1 cellular context compared by ENCODE assay signal in genomic region chr16:68800257-68800875, GRCh38.
TF ChIP-seq lines count a peak whose summit lies in the region.

No MANE protein-coding gene starts in this region.

TF ChIP-seq in GM12878, 131 proteins besides CTCF, POLR2A, EP300 and RAD21 (continued from another document):
- TF ChIP-seq, protein P1, sequence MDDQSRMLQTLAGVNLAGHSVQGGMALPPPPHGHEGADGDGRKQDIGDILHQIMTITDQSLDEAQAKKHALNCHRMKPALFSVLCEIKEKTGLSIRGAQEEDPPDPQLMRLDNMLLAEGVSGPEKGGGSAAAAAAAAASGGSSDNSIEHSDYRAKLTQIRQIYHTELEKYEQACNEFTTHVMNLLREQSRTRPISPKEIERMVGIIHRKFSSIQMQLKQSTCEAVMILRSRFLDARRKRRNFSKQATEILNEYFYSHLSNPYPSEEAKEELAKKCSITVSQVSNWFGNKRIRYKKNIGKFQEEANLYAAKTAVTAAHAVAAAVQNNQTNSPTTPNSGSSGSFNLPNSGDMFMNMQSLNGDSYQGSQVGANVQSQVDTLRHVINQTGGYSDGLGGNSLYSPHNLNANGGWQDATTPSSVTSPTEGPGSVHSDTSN (IDR thresholded peaks at IDR 0.05; ENCODE audit: insufficient replicate concordance, low read depth, low read length): no peak
- TF ChIP-seq ZBED1 (IDR thresholded peaks at IDR 0.05; ENCODE audit: borderline replicate concordance) (no peak), RUNX3 (IDR thresholded peaks at IDR 0.05; ENCODE audit: low read length) (peak; percentile 45), RELB (IDR thresholded peaks at IDR 0.05; ENCODE audit: low read depth) (no peak), YBX1 (IDR thresholded peaks at IDR 0.05) (no peak), ZZZ3 (IDR thresholded peaks at IDR 0.05; ENCODE audit: control insufficient read depth, insufficient read length, low read depth) (no peak), GABPA (IDR thresholded peaks at IDR 0.05; ENCODE audit: low read depth) (no peak), ZBTB4 (CRISPR knock-in tag; IDR thresholded peaks at IDR 0.05) (no peak), NFXL1 (IDR thresholded peaks at IDR 0.05; ENCODE audit: borderline replicate concordance) (no peak), BCLAF1 (IDR thresholded peaks at IDR 0.05) (no peak), SPI1 (IDR thresholded peaks at IDR 0.05; ENCODE audit: borderline replicate concordance, insufficient read depth, low read depth, low read length) (peak; percentile 67; the same call in 1 of the 2 replicates), KLF5 (IDR thresholded peaks at IDR 0.05; ENCODE audit: partially characterized antibody) (no peak), SREBF1 (IDR thresholded peaks at IDR 0.05; ENCODE audit: low read length) (no peak), NFIC (IDR thresholded peaks at IDR 0.05; ENCODE audit: low read depth, low read length) (no peak), CHD4 (IDR thresholded peaks at IDR 0.05) (no peak), CHD2 (IDR thresholded peaks at IDR 0.05; ENCODE audit: borderline replicate concordance, low read depth, low read length) (no peak), USF2 (IDR thresholded peaks at IDR 0.05; ENCODE audit: borderline replicate concordance, low read depth, low read length) (no peak), FOXM1 (IDR thresholded peaks at IDR 0.05; ENCODE audit: low read depth, low read length) (no peak), HDGF (IDR thresholded peaks at IDR 0.05) (no peak), PAX5 (IDR thresholded peaks at IDR 0.05; ENCODE audit: borderline replicate concordance, low read depth, low read length) (no peak), CEBPB (IDR thresholded peaks at IDR 0.05; ENCODE audit: borderline replicate concordance in 1 of 2, low read depth in 2 of 2, low read length in 2 of 2) (no peak), SREBF2 (IDR thresholded peaks at IDR 0.05; ENCODE audit: low read length) (no peak), WRNIP1 (IDR thresholded peaks at IDR 0.05; ENCODE audit: borderline replicate concordance, low read depth, low read length) (no peak), ATF3 (IDR thresholded peaks at IDR 0.05; ENCODE audit: borderline replicate concordance, extremely low read depth, low read depth, low read length) (no peak), KAT2A (conservative IDR thresholded peaks at IDR 0.05; ENCODE audit: control insufficient read depth, low read depth, low read length) (no peak), IRF5 (IDR thresholded peaks at IDR 0.05; ENCODE audit: borderline replicate concordance) (no peak), NRF1 (conservative IDR thresholded peaks at IDR 0.05; ENCODE audit: low read depth, low read length) (no peak), TBL1XR1 (IDR thresholded peaks at IDR 0.05; ENCODE audit: low read depth, low read length) (peak; percentile 29; the same call in 1 of the 2 replicates), USF1 (IDR thresholded peaks at IDR 0.05; ENCODE audit: borderline replicate concordance, extremely low read length, insufficient read depth, low read depth, low read length) (no peak), FOS (IDR thresholded peaks at IDR 0.05; ENCODE audit: borderline replicate concordance, extremely low read depth, insufficient read length) (no peak), HDAC6 (IDR thresholded peaks at IDR 0.05; ENCODE audit: unreplicated experiment) (no peak), ZNF384 (IDR thresholded peaks at IDR 0.05; ENCODE audit: borderline replicate concordance, low read depth, low read length) (peak; percentile 37; the same call in 1 of the 2 replicates)
- TF ChIP-seq, protein P2, sequence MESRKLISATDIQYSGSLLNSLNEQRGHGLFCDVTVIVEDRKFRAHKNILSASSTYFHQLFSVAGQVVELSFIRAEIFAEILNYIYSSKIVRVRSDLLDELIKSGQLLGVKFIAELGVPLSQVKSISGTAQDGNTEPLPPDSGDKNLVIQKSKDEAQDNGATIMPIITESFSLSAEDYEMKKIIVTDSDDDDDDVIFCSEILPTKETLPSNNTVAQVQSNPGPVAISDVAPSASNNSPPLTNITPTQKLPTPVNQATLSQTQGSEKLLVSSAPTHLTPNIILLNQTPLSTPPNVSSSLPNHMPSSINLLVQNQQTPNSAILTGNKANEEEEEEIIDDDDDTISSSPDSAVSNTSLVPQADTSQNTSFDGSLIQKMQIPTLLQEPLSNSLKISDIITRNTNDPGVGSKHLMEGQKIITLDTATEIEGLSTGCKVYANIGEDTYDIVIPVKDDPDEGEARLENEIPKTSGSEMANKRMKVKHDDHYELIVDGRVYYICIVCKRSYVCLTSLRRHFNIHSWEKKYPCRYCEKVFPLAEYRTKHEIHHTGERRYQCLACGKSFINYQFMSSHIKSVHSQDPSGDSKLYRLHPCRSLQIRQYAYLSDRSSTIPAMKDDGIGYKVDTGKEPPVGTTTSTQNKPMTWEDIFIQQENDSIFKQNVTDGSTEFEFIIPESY (IDR thresholded peaks at IDR 0.05): no peak
- TF ChIP-seq, protein P3, sequence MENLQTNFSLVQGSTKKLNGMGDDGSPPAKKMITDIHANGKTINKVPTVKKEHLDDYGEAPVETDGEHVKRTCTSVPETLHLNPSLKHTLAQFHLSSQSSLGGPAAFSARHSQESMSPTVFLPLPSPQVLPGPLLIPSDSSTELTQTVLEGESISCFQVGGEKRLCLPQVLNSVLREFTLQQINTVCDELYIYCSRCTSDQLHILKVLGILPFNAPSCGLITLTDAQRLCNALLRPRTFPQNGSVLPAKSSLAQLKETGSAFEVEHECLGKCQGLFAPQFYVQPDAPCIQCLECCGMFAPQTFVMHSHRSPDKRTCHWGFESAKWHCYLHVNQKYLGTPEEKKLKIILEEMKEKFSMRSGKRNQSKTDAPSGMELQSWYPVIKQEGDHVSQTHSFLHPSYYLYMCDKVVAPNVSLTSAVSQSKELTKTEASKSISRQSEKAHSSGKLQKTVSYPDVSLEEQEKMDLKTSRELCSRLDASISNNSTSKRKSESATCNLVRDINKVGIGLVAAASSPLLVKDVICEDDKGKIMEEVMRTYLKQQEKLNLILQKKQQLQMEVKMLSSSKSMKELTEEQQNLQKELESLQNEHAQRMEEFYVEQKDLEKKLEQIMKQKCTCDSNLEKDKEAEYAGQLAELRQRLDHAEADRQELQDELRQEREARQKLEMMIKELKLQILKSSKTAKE (IDR thresholded peaks at IDR 0.05; ENCODE audit: low read depth, poor library complexity, severe bottlenecking): peak; percentile 57
